In the genomic region with DNA sequence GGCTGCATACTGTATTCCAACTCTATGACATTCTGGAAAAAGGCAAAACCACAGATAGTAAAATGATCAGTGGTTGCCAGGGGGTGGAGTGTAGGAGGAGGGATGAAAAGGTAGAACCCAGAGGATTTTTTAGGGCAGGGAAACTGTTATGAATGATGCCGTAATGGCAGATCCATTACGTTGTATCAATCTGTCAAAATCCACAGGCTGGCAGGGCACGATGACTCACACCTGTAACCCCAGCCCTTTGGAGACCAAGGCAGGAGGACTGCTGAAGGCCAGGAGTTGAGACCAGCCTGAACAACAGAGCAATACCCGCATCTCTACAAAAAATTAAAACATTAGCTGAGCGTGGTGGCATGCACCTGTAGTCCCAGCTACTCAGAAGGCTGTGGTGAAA, we compare ENCODE assay signal across 7 cellular contexts.
"Had no signal": no experiment of that assay in that cellular context is flagged by ENCODE, and none has a peak within 500 bp of the region (broad histone marks: within the 10 kb centered on the region; RNA-seq: fewer than 3 reads in every experiment).

No MANE protein-coding gene starts in this region.

- H3K4me3 ChIP-seq: GM23248, HAP-1, K562 had no signal

- ATAC-seq: HCT116, K562 had no signal

- DNase-seq: GM23248, GOT3, H7, IMR-90 had no signal

- H3K36me3 ChIP-seq: HAP-1 had no signal

- H3K4me1 ChIP-seq: HAP-1 had no signal

- H3K27ac ChIP-seq: GM23248 had no signal
